Comparison of ENCODE assay signal across 23 cellular contexts in the genomic region with DNA sequence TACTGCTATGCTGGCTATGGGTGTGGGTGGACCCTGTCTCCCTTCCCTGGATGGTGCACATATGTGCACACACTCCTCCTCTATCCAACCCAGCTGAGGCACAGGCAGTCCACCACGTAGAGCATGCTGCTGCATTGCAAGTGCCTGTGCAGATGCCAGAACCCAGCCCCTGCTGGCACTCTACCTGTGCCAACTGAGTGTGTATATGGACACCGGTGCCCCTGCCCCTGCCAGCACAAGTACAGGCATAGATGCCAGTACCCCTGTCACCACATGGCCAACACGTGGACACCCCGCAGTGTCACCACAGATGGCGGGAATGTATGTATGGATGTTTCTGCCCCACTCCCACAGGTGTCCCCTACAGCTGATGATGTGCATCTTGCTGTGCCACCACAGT.
"Had no signal": no experiment of that assay in that cellular context is flagged by ENCODE, and none has a peak within 500 bp of the region (broad histone marks: within the 10 kb centered on the region; RNA-seq: fewer than 3 reads in every experiment).

No MANE protein-coding gene starts in this region.

- H3K27ac ChIP-seq: HL-60 had no signal

- H3K4me2 ChIP-seq: SK-N-SH had no signal

- H3K4me3 ChIP-seq: MG63 had no signal

- DNase-seq: Karpas-422, KG1, MG63, NCI-H1092, NCI-H1105 treated with DMSO at 0.1 percent for 48 hours, NCI-H1417 treated with DMSO at 0.1 percent for 48 hours, NCI-H146, NCI-H187, NCI-H2029, NCI-H2081 treated with DMSO at 0.1 percent for 48 hours, NCI-H2171, NCI-H226, NCI-H446, NCI-H510A, NCI-H524 treated with DMSO at 0.1 percent for 48 hours, NCI-H69, NCI-H774, RPMI8226, SHP77, SK-N-SH, SW 1271 had no signal

- H3K27me3 ChIP-seq: MG63 had no signal

- H3K9ac ChIP-seq: SK-N-SH had no signal

- H3K36me3 ChIP-seq: MG63 had no signal

- FAIRE-seq: RCC 7860 had no signal

- H3K9me3 ChIP-seq: SK-N-SH had no signal
